In the genomic region with DNA sequence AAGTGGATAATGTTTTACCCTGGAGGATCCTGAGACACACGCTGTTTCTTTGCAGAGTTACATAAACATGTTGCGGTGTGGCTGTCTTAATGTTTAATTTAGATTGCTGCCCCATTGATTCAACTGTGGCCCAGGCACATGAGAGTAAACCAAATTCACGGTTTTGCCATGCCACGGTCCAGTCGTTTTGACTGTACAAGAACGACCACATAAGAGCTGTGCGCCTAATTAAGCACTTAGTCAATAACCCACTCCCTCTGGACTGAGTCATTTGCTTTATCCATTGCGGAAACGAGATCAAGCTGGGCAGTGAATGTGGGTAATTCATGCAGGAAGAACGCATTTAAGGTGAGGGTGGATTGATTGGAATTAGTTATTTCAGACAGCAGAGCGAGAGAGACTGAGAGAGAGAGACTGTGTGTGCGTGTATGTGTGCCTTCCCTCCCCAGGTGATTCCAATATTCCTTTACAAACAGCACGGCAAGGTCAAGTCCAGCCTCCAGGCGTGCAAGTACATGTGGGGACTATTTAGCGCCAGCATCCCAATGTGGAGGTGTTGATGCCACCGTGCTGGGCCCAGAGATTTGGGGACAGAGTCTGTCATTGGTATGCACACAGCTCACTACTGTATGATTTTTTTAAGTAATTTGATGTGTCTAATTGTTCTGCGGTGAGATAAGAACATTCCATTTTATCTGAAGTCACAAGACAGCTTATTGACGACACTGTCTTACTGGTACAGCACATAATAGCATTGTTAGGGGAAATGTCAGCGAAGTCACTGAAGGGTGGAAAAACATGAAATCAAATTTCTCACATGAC, we compare ENCODE assay signal across 18 cellular contexts. TPM values are rescaled to one million over a fixed set of nuclear protein-coding genes. Genes with fewer than 3 reads are reported as not detected.
DNase-seq lines count a peak whose midpoint lies in the region; ATAC-seq and TF ChIP-seq lines count a peak whose summit lies in the region.
"Had no signal": no experiment of that assay in that cellular context is flagged by ENCODE, and none has a peak within 500 bp of the region (broad histone marks: within the 10 kb centered on the region; RNA-seq: fewer than 3 reads in every experiment).

No MANE protein-coding gene starts in this region.

- no TSS peak for BruUV-seq in PC-3 (replicated peaks; lab: Mats Ljungman, UMichigan)

- H3K9me3 Mint-ChIP-seq in naive thymus-derived CD4-positive, alpha-beta T cell = peaks cover 0 to 3% (median 0%) of the 10 kb centered on the region in 11 donors
- H3K9me3 Mint-ChIP-seq in activated T-cell treated with anti-CD3 and anti-CD28 coated beads, Interleukin-2, amount 50 U/mL, for 72 hours = no peaks in the 10 kb centered on the region

- H3K36me3 ChIP-seq in PC-3 (ENCODE audit: low read depth, low read length) = no peaks in the 10 kb centered on the region
- H3K36me3 ChIP-seq in naive thymus-derived CD4-positive, alpha-beta T cell (ENCODE audit: control insufficient read depth in 2 of 3, insufficient read depth in 3 of 3, low read length in 3 of 3) = no peaks in the 10 kb centered on the region
- H3K36me3 ChIP-seq: SJSA1 had no signal

- H3K9me2 ChIP-seq in PC-3 (replicated peaks; ENCODE audit: low read length) = no peaks in the 10 kb centered on the region

- peak; percentile 78 for DNase-seq in AG09309 (ENCODE audit: low read depth)
- DNase-seq in PC-3 = peak; percentile 74
- DNase-seq in glomerular visceral epithelial cell (ENCODE audit: extremely low spot score) = peak; percentile 85
- no peak for DNase-seq in naive thymus-derived CD4-positive, alpha-beta T cell
- DNase-seq in activated T-cell treated with anti-CD3 and anti-CD28 coated beads, Interleukin-2, amount 50 U/mL, for 72 hours = no peak
- DNase-seq: activated CD4-positive, CD25-positive, alpha-beta regulatory T cell; activated T-cell treated with anti-CD3 and anti-CD28 coated beads, Interleukin-2, amount 50 U/mL, for 1 hour; Karpas-422; NCI-H446 treated with DMSO at 0.1 percent for 48 hours had no signal

- no peak overlapping the region for H3K4me3 Mint-ChIP-seq in naive thymus-derived CD4-positive, alpha-beta T cell
- H3K4me3 Mint-ChIP-seq in activated T-cell treated with anti-CD3 and anti-CD28 coated beads, Interleukin-2, amount 50 U/mL, for 72 hours = no peak overlapping the region

- H3K4me3 ChIP-seq in AG09309 (ENCODE audit: control insufficient read depth, low read depth, low read length) (no peak overlapping the region), PC-3 (ENCODE audit: low read length) (no peak overlapping the region)
- H3K4me3 ChIP-seq in naive thymus-derived CD4-positive, alpha-beta T cell (ENCODE audit: low read length) = no peak overlapping the region
- H3K4me3 ChIP-seq: SJSA1, smooth muscle cell had no signal

- CTCF ChIA-PET in PC-3 (lab: Charles Lee) = no interaction called here
- CTCF ChIA-PET in naive thymus-derived CD4-positive, alpha-beta T cell (lab: Charles Lee) = no interaction called here

- H3F3A ChIP-seq in PC-3 (ENCODE audit: low read length, unreplicated experiment) = no peaks in the 10 kb centered on the region

- intact Hi-C loops in PC-3 (cut with micrococcal nuclease) = loop anchor here (2.0 to 10.0 kb wide), 3 partner anchors 37 to 537 kb away; no protein-coding TSS in a partner anchor
- intact Hi-C loops in naive thymus-derived CD4-positive, alpha-beta T cell (cut with micrococcal nuclease) = no loop called here

- no peaks in the 10 kb centered on the region for H3K79me2 ChIP-seq in PC-3 (ENCODE audit: low read length)

- H4K20me1 ChIP-seq in PC-3 (ENCODE audit: low read length) = no peaks in the 10 kb centered on the region

- POLR2A ChIA-PET in PC-3 (lab: Charles Lee; ENCODE audit: unreplicated experiment) = no interaction called here
- POLR2A ChIA-PET in naive thymus-derived CD4-positive, alpha-beta T cell (lab: Charles Lee) = no interaction called here

- H3K4me1 Mint-ChIP-seq in naive thymus-derived CD4-positive, alpha-beta T cell = peaks cover 0 to 9% (median 4%) of the 10 kb centered on the region in 7 donors
- H3K4me1 Mint-ChIP-seq in activated T-cell treated with anti-CD3 and anti-CD28 coated beads, Interleukin-2, amount 50 U/mL, for 72 hours (ENCODE audit: low read depth) = no peaks in the 10 kb centered on the region

- peaks cover 41% of the 10 kb centered on the region for H3K4me1 ChIP-seq in PC-3 (ENCODE audit: insufficient read depth, low read length)
- H3K4me1 ChIP-seq in naive thymus-derived CD4-positive, alpha-beta T cell (ENCODE audit: control insufficient read depth in 2 of 2, insufficient read depth in 2 of 2, low read length in 2 of 2) = no peaks in the 10 kb centered on the region
- H3K4me1 ChIP-seq: SJSA1 had no signal

- no peaks in the 10 kb centered on the region for H3K9me3 ChIP-seq in PC-3 (ENCODE audit: low read length)
- H3K9me3 ChIP-seq in naive thymus-derived CD4-positive, alpha-beta T cell (ENCODE audit: control insufficient read depth in 2 of 3, low read length in 3 of 3) = no peaks in the 10 kb centered on the region
- H3K9me3 ChIP-seq: SJSA1 had no signal

- H3K36me3 Mint-ChIP-seq in naive thymus-derived CD4-positive, alpha-beta T cell = no peaks in the 10 kb centered on the region
- H3K36me3 Mint-ChIP-seq in activated T-cell treated with anti-CD3 and anti-CD28 coated beads, Interleukin-2, amount 50 U/mL, for 72 hours (ENCODE audit: insufficient read depth in 2 of 2) = no peaks in the 10 kb centered on the region

- H3K27ac Mint-ChIP-seq in naive thymus-derived CD4-positive, alpha-beta T cell = no peak overlapping the region
- H3K27ac Mint-ChIP-seq in activated T-cell treated with anti-CD3 and anti-CD28 coated beads, Interleukin-2, amount 50 U/mL, for 72 hours = no peak overlapping the region

- H3K27ac ChIP-seq in PC-3 (ENCODE audit: low read length) = peak overlapping the region; percentile 34
- no peak overlapping the region for H3K27ac ChIP-seq in naive thymus-derived CD4-positive, alpha-beta T cell (ENCODE audit: low read depth, low read length)
- H3K27ac ChIP-seq: epithelial cell of prostate, SJSA1 had no signal

- H3K27me3 Mint-ChIP-seq in naive thymus-derived CD4-positive, alpha-beta T cell = peaks cover 0 to 15% (median 11%) of the 10 kb centered on the region in 5 donors
- no peaks in the 10 kb centered on the region for H3K27me3 Mint-ChIP-seq in activated T-cell treated with anti-CD3 and anti-CD28 coated beads, Interleukin-2, amount 50 U/mL, for 72 hours (ENCODE audit: low read depth)

- no peak for TF ChIP-seq CTCF in AG09309 (IDR thresholded peaks at IDR 0.05; ENCODE audit: control insufficient read depth, insufficient read depth, low read depth, low read length, missing control alignments)
- TF ChIP-seq CTCF in PC-3 (conservative IDR thresholded peaks at IDR 0.05; ENCODE audit: low read depth, low read length) = no peak

- H2AFZ ChIP-seq in PC-3 (ENCODE audit: low read length) = no peak overlapping the region

- H3K4me2 ChIP-seq in PC-3 (ENCODE audit: low read length) = peak overlapping the region; percentile 46
- H3K4me2 ChIP-seq: smooth muscle cell had no signal

- H3K9ac ChIP-seq in PC-3 (ENCODE audit: low read length) = no peak overlapping the region

- no peaks in the 10 kb centered on the region for H3K27me3 ChIP-seq in PC-3 (ENCODE audit: low read length)
- no peaks in the 10 kb centered on the region for H3K27me3 ChIP-seq in naive thymus-derived CD4-positive, alpha-beta T cell (ENCODE audit: control insufficient read depth in 2 of 2, insufficient read depth in 2 of 2, low read length in 2 of 2)

- ATAC-seq in GM19467 (IDR thresholded peaks at IDR 0.05; ENCODE audit: unreplicated experiment) (peak; percentile 51), PC-3 (peak; percentile 71), GM18498 (IDR thresholded peaks at IDR 0.05; ENCODE audit: unreplicated experiment) (no peak), GM21381 (IDR thresholded peaks at IDR 0.05; ENCODE audit: unreplicated experiment) (no peak)
- ATAC-seq in naive thymus-derived CD4-positive, alpha-beta T cell = no peak
- ATAC-seq in activated T-cell treated with anti-CD3 and anti-CD28 coated beads, Interleukin-2, amount 50 U/mL, for 72 hours (replicated peaks in 1 of 2) = no peak
- ATAC-seq: HCT116 had no signal

RNA-seq across cellular contexts. Expression of a gene that starts 8.4 kb away (rescaled TPM):
- total RNA-seq in PC-3 (2014; rRNA removed) = not detected in 2 replicates
- total RNA-seq in naive thymus-derived CD4-positive, alpha-beta T cell = not detected
- not detected for polyA plus RNA-seq in naive thymus-derived CD4-positive, alpha-beta T cell
- total RNA-seq in activated T-cell treated with anti-CD3 and anti-CD28 coated beads, Interleukin-2, amount 50 U/mL, for 72 hours = not detected
- total RNA-seq: myocyte, SJSA1, smooth muscle cell, urinary bladder had no signal
- polyA plus RNA-seq: smooth muscle cell, urinary bladder had no signal

RNA-seq across cellular contexts. Expression of a gene that starts 28.1 kb away (rescaled TPM):
- 16.0 and 17.7 TPM in 2 replicates for total RNA-seq in PC-3 (2014; rRNA removed)
- 10 to 100 TPM; 33.8 to 64.4 (median 53.8) TPM for total RNA-seq in naive thymus-derived CD4-positive, alpha-beta T cell
- 10 to 100 TPM; 11.3 to 13.6 TPM for polyA plus RNA-seq in naive thymus-derived CD4-positive, alpha-beta T cell
- total RNA-seq in activated T-cell treated with anti-CD3 and anti-CD28 coated beads, Interleukin-2, amount 50 U/mL, for 72 hours = 10 to 100 TPM; 25.1 to 26.3 TPM

Comparison
In these comparisons a context has a peak if more than half of its experiments do, and no peak if none do; other contexts are left out.
1. DNase-seq: peak in AG09309 (single experiment), PC-3 (single experiment) and glomerular visceral epithelial cell (single experiment); none in naive thymus-derived CD4-positive, alpha-beta T cell (0 of 9) and activated T-cell treated with anti-CD3 and anti-CD28 coated beads, Interleukin-2, amount 50 U/mL, for 72 hours (0 of 2).
2. ATAC-seq: peak in GM19467 (single experiment) and PC-3 (single experiment); none in naive thymus-derived CD4-positive, alpha-beta T cell (single experiment), GM18498 (single experiment), activated T-cell treated with anti-CD3 and anti-CD28 coated beads, Interleukin-2, amount 50 U/mL, for 72 hours (0 of 2) and GM21381 (single experiment).